1 cellular context compared by ENCODE assay signal in genomic region chr12:3792623-3793288, GRCh38.
TF ChIP-seq lines count a peak whose summit lies in the region.

No MANE protein-coding gene starts in this region.

TF ChIP-seq in HepG2, 621 proteins besides CTCF, POLR2A, EP300 and RAD21 (continued from another document):
- TF ChIP-seq NFAT5 (CRISPR knock-in tag; IDR thresholded peaks at IDR 0.05) (no peak), CBX5 (CRISPR knock-in tag; IDR thresholded peaks at IDR 0.05; ENCODE audit: borderline replicate concordance) (no peak)
